Comparison of ENCODE assay signal across 18 cellular contexts in genomic region chr4:112379306-112379705, GRCh38.
DNase-seq lines count a peak whose midpoint lies in the region; ATAC-seq and TF ChIP-seq lines count a peak whose summit lies in the region.
"Had no signal": no experiment of that assay in that cellular context is flagged by ENCODE, and none has a peak within 500 bp of the region (broad histone marks: within the 10 kb centered on the region; RNA-seq: fewer than 3 reads in every experiment).

No MANE protein-coding gene starts in this region.

- DNase-seq in WTC11 (ENCODE audit: low spot score) (peak; percentile 91), glutamatergic neuron (peak; percentile 91), tibial artery (peak in 1 of 2 donors; percentile 60), NCI-H345 (lab: John Stamatoyannopoulos, UW) (no peak), KG1 (lab: John Stamatoyannopoulos, UW) (no peak)
- no peak for DNase-seq in activated CD8-positive, alpha-beta memory T cell treated with anti-CD3 and anti-CD28 coated beads, Interleukin-2, amount 10 ng/mL, durations not matched to agents 7 days and 5 days
- DNase-seq: activated CD8-positive, alpha-beta T cell treated with anti-CD3 and anti-CD28 coated beads for 36 hours; activated effector memory CD4-positive, alpha-beta T cell treated with Interleukin-2 at 50 U/mL for 16 hours; heart left ventricle; MG63; natural killer cell; NCI-H2081; NCI-H526; sigmoid colon had no signal

- H3K36me3 ChIP-seq in neural cell (ENCODE audit: insufficient read depth, low read length) (no peaks in the 10 kb centered on the region), tibial artery (peaks cover 7 to 33% (median 20%) of the 10 kb centered on the region in 3 donors)
- H3K36me3 ChIP-seq: MG63 had no signal

- POLR2A ChIA-PET in WTC11 (lab: Charles Lee) = no interaction called here

- H3K27me3 Mint-ChIP-seq in WTC11 (ENCODE audit: low read depth) (peaks cover 39% of the 10 kb centered on the region), glutamatergic neuron (ENCODE audit: unreplicated experiment) (peaks cover 2% of the 10 kb centered on the region)
- no peaks in the 10 kb centered on the region for H3K27me3 Mint-ChIP-seq in activated CD8-positive, alpha-beta memory T cell treated with anti-CD3 and anti-CD28 coated beads, Interleukin-2, amount 10 ng/mL, durations not matched to agents 7 days and 5 days
- H3K27me3 Mint-ChIP-seq: activated CD8-positive, alpha-beta T cell treated with anti-CD3 and anti-CD28 coated beads for 36 hours had no signal

- no peaks in the 10 kb centered on the region for H4K20me1 ChIP-seq in neural cell (ENCODE audit: insufficient read depth)

- no peaks in the 10 kb centered on the region for H3K9me2 ChIP-seq in neural cell (ENCODE audit: insufficient read depth, low read length)

- peak overlapping the region; percentile 59 for H3K4me3 Mint-ChIP-seq in WTC11
- H3K4me3 Mint-ChIP-seq in glutamatergic neuron (ENCODE audit: unreplicated experiment) = peak overlapping the region; percentile 55
- H3K4me3 Mint-ChIP-seq in activated CD8-positive, alpha-beta memory T cell treated with anti-CD3 and anti-CD28 coated beads, Interleukin-2, amount 10 ng/mL, durations not matched to agents 7 days and 5 days = no peak overlapping the region
- H3K4me3 Mint-ChIP-seq: activated CD8-positive, alpha-beta T cell treated with anti-CD3 and anti-CD28 coated beads for 36 hours; natural killer cell had no signal

- no peaks in the 10 kb centered on the region for H3K79me2 ChIP-seq in neural cell (replicated peaks; ENCODE audit: insufficient read depth, low read length)

- no peak overlapping the region for H3K9ac ChIP-seq in neural cell (ENCODE audit: low read length)

- intact Hi-C loops in tibial artery (cut with DNase I; ENCODE audit: low total_unique reads) = no loop called here

- CTCF ChIA-PET in WTC11 (lab: Charles Lee) = interaction anchor here (0.6 to 1.1 kb wide), 10 partner anchors 18 to 1305 kb away, joined by 3 to 11 read pairs (median 3); no protein-coding TSS in a partner anchor
- CTCF ChIA-PET in activated CD8-positive, alpha-beta memory T cell treated with anti-CD3 and anti-CD28 coated beads, Interleukin-2, amount 10 ng/mL, durations not matched to agents 7 days and 5 days (lab: Charles Lee) = no interaction called here

- H2AFZ ChIP-seq in neural cell (ENCODE audit: low read depth, low read length) = no peak overlapping the region

- H3K36me3 Mint-ChIP-seq in WTC11 (no peaks in the 10 kb centered on the region), glutamatergic neuron (ENCODE audit: unreplicated experiment) (peaks cover 11% of the 10 kb centered on the region)
- peaks cover 10% of the 10 kb centered on the region for H3K36me3 Mint-ChIP-seq in activated CD8-positive, alpha-beta memory T cell treated with anti-CD3 and anti-CD28 coated beads, Interleukin-2, amount 10 ng/mL, durations not matched to agents 7 days and 5 days
- H3K36me3 Mint-ChIP-seq: natural killer cell had no signal

- H3K9me3 Mint-ChIP-seq in WTC11 = no peaks in the 10 kb centered on the region; the same call in 1 of the 2 replicates
- H3K9me3 Mint-ChIP-seq in glutamatergic neuron (ENCODE audit: unreplicated experiment) = peaks cover 13% of the 10 kb centered on the region
- no peaks in the 10 kb centered on the region for H3K9me3 Mint-ChIP-seq in activated CD8-positive, alpha-beta memory T cell treated with anti-CD3 and anti-CD28 coated beads, Interleukin-2, amount 10 ng/mL, durations not matched to agents 7 days and 5 days (ENCODE audit: low read depth)
- H3K9me3 Mint-ChIP-seq: activated CD8-positive, alpha-beta T cell treated with anti-CD3 and anti-CD28 coated beads for 36 hours; natural killer cell had no signal

- H3K27me3 ChIP-seq in neural cell (ENCODE audit: insufficient read depth, low read depth, low read length) (no peaks in the 10 kb centered on the region), tibial artery (no peaks in the 10 kb centered on the region)
- H3K27me3 ChIP-seq: esophagus muscularis mucosa, MG63, sigmoid colon, vagina had no signal

- peaks cover 0 to 31% (median 0%) of the 10 kb centered on the region in 4 donors for H3K4me1 ChIP-seq in tibial artery
- H3K4me1 ChIP-seq: esophagus muscularis mucosa, sigmoid colon, vagina had no signal

- no peak overlapping the region for H3K27ac Mint-ChIP-seq in WTC11
- peak overlapping the region; percentile 93 for H3K27ac Mint-ChIP-seq in glutamatergic neuron (ENCODE audit: unreplicated experiment)
- H3K27ac Mint-ChIP-seq in activated CD8-positive, alpha-beta memory T cell treated with anti-CD3 and anti-CD28 coated beads, Interleukin-2, amount 10 ng/mL, durations not matched to agents 7 days and 5 days = no peak overlapping the region
- H3K27ac Mint-ChIP-seq: activated CD8-positive, alpha-beta T cell treated with anti-CD3 and anti-CD28 coated beads for 36 hours; natural killer cell had no signal

- ATAC-seq in WTC11 = peak; percentile 100
- ATAC-seq in activated CD8-positive, alpha-beta memory T cell treated with anti-CD3 and anti-CD28 coated beads, Interleukin-2, amount 10 ng/mL, durations not matched to agents 7 days and 5 days = no peak
- ATAC-seq: activated CD8-positive, alpha-beta T cell treated with anti-CD3 and anti-CD28 coated beads for 36 hours; natural killer cell had no signal

- peak overlapping the region; percentile 52 for H3K4me3 ChIP-seq in neural cell (ENCODE audit: low read length)
- H3K4me3 ChIP-seq in tibial artery = peak overlapping the region; percentile 15 to 20
- H3K4me3 ChIP-seq: heart left ventricle, MG63, sigmoid colon had no signal

- H3F3A ChIP-seq in neural cell (ENCODE audit: insufficient read depth, low read length, poor library complexity, severe bottlenecking) = no peaks in the 10 kb centered on the region

- H3K4me1 Mint-ChIP-seq in WTC11 (peaks cover 8% of the 10 kb centered on the region), glutamatergic neuron (ENCODE audit: low read depth, unreplicated experiment) (peaks cover 47% of the 10 kb centered on the region)
- H3K4me1 Mint-ChIP-seq in activated CD8-positive, alpha-beta memory T cell treated with anti-CD3 and anti-CD28 coated beads, Interleukin-2, amount 10 ng/mL, durations not matched to agents 7 days and 5 days = no peaks in the 10 kb centered on the region
- H3K4me1 Mint-ChIP-seq: natural killer cell had no signal

- no peaks in the 10 kb centered on the region for H3K9me3 ChIP-seq in neural cell (ENCODE audit: low read length)
- H3K9me3 ChIP-seq in tibial artery = no peaks in the 10 kb centered on the region
- H3K9me3 ChIP-seq: esophagus muscularis mucosa, MG63, sigmoid colon, vagina had no signal

- no peak overlapping the region for H3K4me2 ChIP-seq in neural cell (ENCODE audit: low read length)

- H3K27ac ChIP-seq in neural cell (ENCODE audit: low read length) (no peak overlapping the region), tibial artery (no peak overlapping the region)
- H3K27ac ChIP-seq: C4-2B, esophagus muscularis mucosa, heart left ventricle, sigmoid colon, vagina had no signal

- TF ChIP-seq EP300 in neural cell (conservative IDR thresholded peaks at IDR 0.05; ENCODE audit: poor library complexity, severe bottlenecking) = no peak

- TF ChIP-seq RAD21 in neural cell (conservative IDR thresholded peaks at IDR 0.05) = no peak

- TF ChIP-seq CTCF in WTC11 (IDR thresholded peaks at IDR 0.05) = no peak
- peak; percentile 32 for TF ChIP-seq CTCF in glutamatergic neuron (IDR thresholded peaks at IDR 0.05; ENCODE audit: partially characterized antibody, unreplicated experiment)
- TF ChIP-seq CTCF in neural cell (IDR thresholded peaks at IDR 0.05; ENCODE audit: poor library complexity, severe bottlenecking) = peak; percentile 54
- no peak for TF ChIP-seq CTCF in tibial artery (IDR thresholded peaks at IDR 0.05)

TF ChIP-seq in WTC11, 78 proteins besides CTCF, POLR2A, EP300 and RAD21 (continues in another document):
- TF ChIP-seq MYBL2 (CRISPR knock-in tag; IDR thresholded peaks at IDR 0.05) = no peak
- TF ChIP-seq ZNF425 (CRISPR knock-in tag; conservative IDR thresholded peaks at IDR 0.05) = no peak

TF ChIP-seq in neural cell, 6 proteins besides CTCF, POLR2A, EP300 and RAD21:
- TF ChIP-seq MXI1 (conservative IDR thresholded peaks at IDR 0.05; ENCODE audit: poor library complexity, severe bottlenecking) (no peak), REST (IDR thresholded peaks at IDR 0.05; ENCODE audit: borderline replicate concordance) (no peak)

Comparison
In these comparisons a context has a peak if more than half of its experiments do, and no peak if none do; other contexts are left out.
1. DNase-seq: peak in WTC11 (single experiment) and glutamatergic neuron (single experiment); none in activated CD8-positive, alpha-beta memory T cell treated with anti-CD3 and anti-CD28 coated beads, Interleukin-2, amount 10 ng/mL, durations not matched to agents 7 days and 5 days (single experiment), NCI-H345 (single experiment) and KG1 (single experiment).
2. CTCF ChIP-seq: peak in glutamatergic neuron (single experiment) and neural cell (single experiment); none in WTC11 (single experiment) and tibial artery (0 of 2).